Comparison of ENCODE assay signal across 10 cellular contexts in genomic region chr10:69086131-69086530, GRCh38. TPM values are rescaled to one million over a fixed set of nuclear protein-coding genes. Genes with fewer than 3 reads are reported as not detected.
DNase-seq lines count a peak whose midpoint lies in the region; ATAC-seq, FAIRE-seq and TF ChIP-seq lines count a peak whose summit lies in the region.
"Had no signal": no experiment of that assay in that cellular context is flagged by ENCODE, and none has a peak within 500 bp of the region (broad histone marks: within the 10 kb centered on the region; RNA-seq: fewer than 3 reads in every experiment).

No MANE protein-coding gene starts in this region.

- FAIRE-seq in GM19239 (lab: Jason Lieb, UNC): no peak
- FAIRE-seq: GM18507 had no signal

- no peaks in the 10 kb centered on the region for H3K9me2 ChIP-seq in PC-3 (replicated peaks; ENCODE audit: low read length)

- H3K9ac ChIP-seq in PC-3 (ENCODE audit: low read length): peak overlapping the region; percentile 7; the same call in 1 of the 2 replicates
- no peak overlapping the region for H3K9ac ChIP-seq in parathyroid adenoma

- intact Hi-C loops in PC-3 (cut with micrococcal nuclease): no loop called here

- H3K36me3 ChIP-seq in PC-3 (ENCODE audit: low read depth, low read length) (peaks cover 4% of the 10 kb centered on the region), parathyroid adenoma (ENCODE audit: control insufficient read depth, insufficient read depth, low read length) (no peaks in the 10 kb centered on the region)

- H3K27ac ChIP-seq in PC-3 (ENCODE audit: low read length) (no peak overlapping the region), parathyroid adenoma (peak overlapping the region; percentile 48)

- peaks cover 39% of the 10 kb centered on the region for H3K4me1 ChIP-seq in PC-3 (ENCODE audit: insufficient read depth, low read length)
- no peaks in the 10 kb centered on the region for H3K4me1 ChIP-seq in parathyroid adenoma

- H3K9me3 ChIP-seq in PC-3 (ENCODE audit: low read length) (no peaks in the 10 kb centered on the region), parathyroid adenoma (ENCODE audit: control insufficient read depth, low read length) (no peaks in the 10 kb centered on the region)

- peak overlapping the region; percentile 69 for H2AFZ ChIP-seq in PC-3 (ENCODE audit: low read length)
- peak overlapping the region; percentile 41 for H2AFZ ChIP-seq in parathyroid adenoma

- H3K4me3 ChIP-seq in PC-3 (ENCODE audit: low read length) (no peak overlapping the region), parathyroid adenoma (ENCODE audit: low read depth, low read length) (peak overlapping the region; percentile 41)

- DNase-seq in GM03348 (ENCODE audit: low spot score): peak; percentile 29
- no peak for DNase-seq in PC-3
- no peak for DNase-seq in effector CD4-positive, alpha-beta T cell
- DNase-seq in GM19239 (ENCODE audit: insufficient read length, low spot score): no peak
- no peak for DNase-seq in GM19240 (ENCODE audit: insufficient read length, low spot score)
- DNase-seq in NCI-H1105 (lab: John Stamatoyannopoulos, UW): no peak
- DNase-seq: anterior cingulate cortex had no signal

- ATAC-seq in PC-3 (no peak), esophagus mucosa (peak; percentile 27)

- peaks cover 7% of the 10 kb centered on the region for H3F3A ChIP-seq in PC-3 (ENCODE audit: low read length, unreplicated experiment)

- CTCF ChIA-PET in PC-3 (lab: Charles Lee): no interaction called here

- H4K20me1 ChIP-seq in PC-3 (ENCODE audit: low read length): no peaks in the 10 kb centered on the region

- POLR2A ChIA-PET in PC-3 (lab: Charles Lee; ENCODE audit: unreplicated experiment): no interaction called here

- H3K4me2 ChIP-seq in PC-3 (ENCODE audit: low read length) (peak overlapping the region; percentile 27), parathyroid adenoma (ENCODE audit: low read length) (peak overlapping the region; percentile 67)

- no TSS peak for BruUV-seq in PC-3 (replicated peaks; lab: Mats Ljungman, UMichigan)

- H3K27me3 ChIP-seq in PC-3 (ENCODE audit: low read length) (no peaks in the 10 kb centered on the region), parathyroid adenoma (ENCODE audit: control insufficient read depth, insufficient read depth, low read length) (no peaks in the 10 kb centered on the region)

- H3K79me2 ChIP-seq in PC-3 (ENCODE audit: low read length): peaks cover 32% of the 10 kb centered on the region
- no peaks in the 10 kb centered on the region for H3K79me2 ChIP-seq in parathyroid adenoma

- TF ChIP-seq CTCF in PC-3 (conservative IDR thresholded peaks at IDR 0.05; ENCODE audit: low read depth, low read length) (no peak), parathyroid adenoma (IDR thresholded peaks at IDR 0.05) (no peak)

RNA-seq across cellular contexts. Expression of gene SRGN, which starts 1.8 kb away (rescaled TPM):
- total RNA-seq in PC-3 (2014; rRNA removed): 346 and 422 TPM in 2 replicates
- 7.9 TPM for total RNA-seq in esophagus mucosa

RNA-seq across cellular contexts. Expression of gene VPS26A, which starts 37.8 kb away (rescaled TPM):
- total RNA-seq in PC-3 (2014; rRNA removed) (44.7 and 60.0 TPM in 2 replicates), esophagus mucosa (42.2 TPM)

Comparison
In these comparisons a context has a peak if more than half of its experiments do, and no peak if none do; other contexts are left out.
1. RNA of gene SRGN, which starts 1.8 kb away (total RNA-seq): 346 to 422 TPM in PC-3; 7.9 TPM in esophagus mucosa (single experiment); every median in the first group is over 10 times any median in the second.